In genomic region chr4:101347557-101348366, GRCh38 we compare ENCODE assay signal across 8 cellular contexts. TPM values are rescaled to one million over a fixed set of nuclear protein-coding genes. Genes with fewer than 3 reads are reported as not detected.
DNase-seq lines count a peak whose midpoint lies in the region; ATAC-seq and TF ChIP-seq lines count a peak whose summit lies in the region.

No MANE protein-coding gene starts in this region.

- peak overlapping the region; percentile 75; the same call in 1 of the 2 replicates for H3K9ac ChIP-seq in KMS-11

- no peaks in the 10 kb centered on the region for H3K9me3 ChIP-seq in esophagus squamous epithelium

- H3K4me1 ChIP-seq in KMS-11 (ENCODE audit: low read depth, poor library complexity, severe bottlenecking), result peaks cover 37% of the 10 kb centered on the region
- H3K4me1 ChIP-seq in esophagus squamous epithelium, result peaks cover 13 to 55% (median 23%) of the 10 kb centered on the region in 3 donors

- peaks cover 24% of the 10 kb centered on the region for H3K4me1 Mint-ChIP-seq in activated T-cell treated with anti-CD3 and anti-CD28 coated beads, Interleukin-2, amount 50 U/mL, for 72 hours (ENCODE audit: low read depth)

- TF ChIP-seq POLR2A in esophagus squamous epithelium (IDR thresholded peaks at IDR 0.05), result peak in 3 of 4 donors; percentile 40 to 85 (median 58)

- peaks cover 0 to 9% of the 10 kb centered on the region in 2 donors for H3K36me3 Mint-ChIP-seq in activated T-cell treated with anti-CD3 and anti-CD28 coated beads, Interleukin-2, amount 50 U/mL, for 72 hours (ENCODE audit: insufficient read depth in 2 of 2)

- H3K27ac ChIP-seq in KMS-11 (peak overlapping the region; percentile 74), esophagus squamous epithelium (peak overlapping the region; percentile 96 to 99 (median 98))

- H3K27me3 Mint-ChIP-seq in activated T-cell treated with anti-CD3 and anti-CD28 coated beads, Interleukin-2, amount 50 U/mL, for 72 hours (ENCODE audit: low read depth), result peaks cover 37% of the 10 kb centered on the region

- peaks cover 5% of the 10 kb centered on the region; the same call in 1 of the 2 replicates for H4K20me1 ChIP-seq in KMS-11 (ENCODE audit: insufficient read depth)

- peaks cover 24% of the 10 kb centered on the region for H3K79me2 ChIP-seq in KMS-11 (ENCODE audit: insufficient read depth, low read depth)

- H3K4me3 Mint-ChIP-seq in activated T-cell treated with anti-CD3 and anti-CD28 coated beads, Interleukin-2, amount 50 U/mL, for 72 hours, result peak overlapping the region; percentile 97 to 99

- intact Hi-C loops in esophagus squamous epithelium (cut with DNase I), result loop anchor here (10.0 kb wide), 1 partner anchor 163 kb away; no protein-coding TSS in a partner anchor

- TF ChIP-seq CTCF in KMS-11 (conservative IDR thresholded peaks at IDR 0.05; ENCODE audit: low read depth, low read length) (no peak), esophagus squamous epithelium (IDR thresholded peaks at IDR 0.05) (peak in 1 of 6 experiments; percentile 16)

- peak overlapping the region; percentile 75; the same call in 1 of the 2 replicates for H3K4me2 ChIP-seq in KMS-11

- H3K4me3 ChIP-seq in KMS-11 (IDR thresholded peaks at IDR 0.05; ENCODE audit: insufficient read depth, low read depth, low read length) (peak overlapping the region; percentile 31), esophagus squamous epithelium (peak overlapping the region; percentile 86 to 94 (median 90))

- H3K27ac Mint-ChIP-seq in activated T-cell treated with anti-CD3 and anti-CD28 coated beads, Interleukin-2, amount 50 U/mL, for 72 hours, result peak overlapping the region; percentile 61

- 0% methylated on average over 18 to 36 of the region's 71 CpGs for WGBS in esophagus squamous epithelium, 2 donors

- DNase-seq in DMS79 (lab: John Stamatoyannopoulos, UW), result peak; percentile 72
- DNase-seq in activated T-cell treated with anti-CD3 and anti-CD28 coated beads, Interleukin-2, amount 50 U/mL, for 72 hours, result peak; percentile 97 to 98
- DNase-seq in esophagus squamous epithelium (lab: John Stamatoyannopoulos, UW), result peak; percentile 95
- peak; percentile 98 for DNase-seq in myocyte (ENCODE audit: low read depth)
- DNase-seq in stimulated activated CD8-positive, alpha-beta memory T cell treated with anti-CD3 and anti-CD28 coated beads, Interleukin-7, amount 100 ng/mL, for 4 hours (ENCODE audit: low read depth in 2 of 2), result peak; percentile 98 to 99

- H3K9me3 Mint-ChIP-seq in activated T-cell treated with anti-CD3 and anti-CD28 coated beads, Interleukin-2, amount 50 U/mL, for 72 hours, result no peaks in the 10 kb centered on the region

- H3K36me3 ChIP-seq in KMS-11 (ENCODE audit: insufficient read depth) (no peaks in the 10 kb centered on the region), esophagus squamous epithelium (no peaks in the 10 kb centered on the region)

- H2AFZ ChIP-seq in KMS-11 (ENCODE audit: low read depth), result peak overlapping the region; percentile 94

- peak; percentile 72 for ATAC-seq in GM21786 (IDR thresholded peaks at IDR 0.05; ENCODE audit: unreplicated experiment)
- ATAC-seq in activated T-cell treated with anti-CD3 and anti-CD28 coated beads, Interleukin-2, amount 50 U/mL, for 72 hours (replicated peaks in 1 of 2), result peak; percentile 89 to 90

- no peaks in the 10 kb centered on the region for H3K27me3 ChIP-seq in KMS-11 (ENCODE audit: insufficient read depth, low read depth)
- no peaks in the 10 kb centered on the region for H3K27me3 ChIP-seq in esophagus squamous epithelium

TF ChIP-seq in PFSK-1, 5 proteins besides CTCF, POLR2A, EP300 and RAD21:
- TF ChIP-seq TAF1 (IDR thresholded peaks at IDR 0.05; ENCODE audit: borderline replicate concordance, insufficient read depth, low read length), result peak; percentile 73; the same call in 1 of the 2 replicates
- TF ChIP-seq FOXP2 (optimal IDR thresholded peaks at IDR 0.05; ENCODE audit: borderline replicate concordance, extremely low read depth, extremely low read length, insufficient read depth), result peak; percentile 49
- TF ChIP-seq POLR2AphosphoS5 (IDR thresholded peaks at IDR 0.05; ENCODE audit: low read depth, low read length), result peak; percentile 84
- no peak for TF ChIP-seq REST (IDR thresholded peaks at IDR 0.05; ENCODE audit: insufficient read depth in 1 of 2, low read depth in 2 of 2, low read length in 2 of 2)
- TF ChIP-seq SIN3A (IDR thresholded peaks at IDR 0.05; ENCODE audit: borderline replicate concordance, insufficient read depth, low read length), result peak; percentile 63; the same call in 1 of the 2 replicates

RNA-seq across cellular contexts. Expression of gene PPP3CA, which starts 0.4 kb away (rescaled TPM):
- 39.9 TPM for polyA plus RNA-seq in PFSK-1 (2012; ENCODE audit: insufficient read length, low read depth)
- 10 to 100 TPM; 11.3 to 15.6 TPM for total RNA-seq in activated T-cell treated with anti-CD3 and anti-CD28 coated beads, Interleukin-2, amount 50 U/mL, for 72 hours
- total RNA-seq in esophagus squamous epithelium (10 to 100 TPM; 13.3 to 25.7 (median 17.5) TPM), myocyte (33.9 and 34.7 TPM in 2 replicates)
- 27.7 TPM for polyA plus RNA-seq in myocyte (2012)

Comparison
In these comparisons a context has a peak if more than half of its experiments do, and no peak if none do; other contexts are left out.
1. Peak in every context shown above with its lines: DNase-seq, ATAC-seq, H3K4me3 ChIP-seq and H3K27ac ChIP-seq.